ENCODE assay signal across 26 cellular contexts in the genomic region with DNA sequence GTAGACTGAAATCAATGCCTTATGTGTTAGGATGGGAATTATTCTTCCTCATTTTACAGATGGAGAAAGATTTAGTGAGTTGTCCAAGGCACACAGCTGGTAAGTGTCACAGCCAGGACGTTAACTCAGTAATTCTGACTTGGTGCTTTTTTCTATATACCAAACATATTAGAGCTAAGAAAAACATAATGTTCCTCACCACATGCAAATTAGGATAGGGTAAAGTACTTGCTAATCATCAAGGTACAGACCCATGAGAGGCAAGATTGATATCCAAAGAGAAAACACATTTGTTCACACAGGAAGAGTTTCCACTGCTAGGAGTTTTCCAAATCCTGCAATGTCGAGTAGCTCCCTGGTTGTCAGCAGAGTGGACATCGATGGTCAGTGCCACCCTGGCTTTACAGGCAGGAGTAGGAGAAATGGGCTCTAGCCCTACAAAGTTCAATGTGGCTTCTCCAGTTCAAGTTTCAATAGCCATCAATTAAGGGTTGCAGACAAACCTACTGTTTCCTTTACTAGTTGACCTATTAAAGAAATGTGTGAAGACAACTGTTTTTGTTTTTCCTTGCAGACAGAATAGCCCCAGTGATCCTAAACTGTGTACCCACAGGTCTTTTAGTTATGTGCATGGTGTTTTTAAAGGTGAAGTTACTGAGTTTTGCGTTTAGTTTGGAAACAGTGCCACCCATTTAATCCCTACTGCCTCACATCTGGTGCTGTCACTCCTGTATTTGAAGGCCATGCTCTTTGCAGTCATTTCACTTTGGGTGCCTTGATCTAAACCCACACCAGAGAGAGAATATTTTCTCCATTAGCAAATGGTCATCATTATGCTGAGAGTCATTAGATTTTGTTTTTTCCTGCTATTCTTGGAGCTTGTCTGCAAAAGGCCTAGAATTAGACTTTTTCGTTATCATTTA.
DNase-seq lines count a peak whose midpoint lies in the region; ATAC-seq and TF ChIP-seq lines count a peak whose summit lies in the region.
"Had no signal": no experiment of that assay in that cellular context is flagged by ENCODE, and none has a peak within 500 bp of the region (broad histone marks: within the 10 kb centered on the region; RNA-seq: fewer than 3 reads in every experiment).

No MANE protein-coding gene starts in this region.

- no peak for DNase-seq in esophagus squamous epithelium (lab: John Stamatoyannopoulos, UW)
- no peak for DNase-seq in SW480 (ENCODE audit: low spot score)
- no peak for DNase-seq in hypothalamus (lab: John Stamatoyannopoulos, UW)
- no peak for DNase-seq in amniotic stem cell (lab: John Stamatoyannopoulos, UW)
- DNase-seq: activated CD4-positive, alpha-beta T cell treated with anti-CD3 and anti-CD28 coated beads, Interleukin-2, amount 10 ng/mL, durations not matched to agents 24 days and 14 days; activated CD8-positive, alpha-beta memory T cell treated with anti-CD3 and anti-CD28 coated beads, Interleukin-2, amount 10 ng/mL, durations not matched to agents 7 days and 5 days; aorta; BE2C; caudate nucleus; dermis blood vessel endothelial cell; DMS79; KG1; NCI-H1436 treated with DMSO at 0.1 percent for 48 hours; NCI-H524 treated with DMSO at 0.1 percent for 48 hours; occipital lobe; retina; stimulated activated CD4-positive, alpha-beta T cell treated with anti-CD3 and anti-CD28 coated beads, Interleukin-12 subunit alpha, Interleukin-12 subunit beta, amount 100 ng/mL, for 4 hours; stimulated activated naive CD8-positive, alpha-beta T cell treated with anti-CD3 and anti-CD28 coated beads, Interleukin-15, amount 100 ng/mL, for 72 hours; T-helper 2 cell; transverse colon had no signal

- H3K4me3 ChIP-seq in esophagus squamous epithelium: no peak overlapping the region
- H3K4me3 ChIP-seq: SK-N-MC, transverse colon had no signal

- peaks cover 0 to 4% (median 0%) of the 10 kb centered on the region in 4 donors for H3K27me3 ChIP-seq in esophagus squamous epithelium
- H3K27me3 ChIP-seq: BE2C, transverse colon had no signal

- TF ChIP-seq CTCF in esophagus squamous epithelium (IDR thresholded peaks at IDR 0.05): no peak

- no peaks in the 10 kb centered on the region for H3K36me3 ChIP-seq in esophagus squamous epithelium
- H3K36me3 ChIP-seq: BE2C, transverse colon had no signal

- ATAC-seq in GM18511 (IDR thresholded peaks at IDR 0.05; ENCODE audit: unreplicated experiment) (peak; percentile 85), GM19452 (IDR thresholded peaks at IDR 0.05; ENCODE audit: unreplicated experiment) (peak; percentile 84), HG02943 (IDR thresholded peaks at IDR 0.05; ENCODE audit: low read depth, unreplicated experiment) (peak; percentile 76), HG03432 (IDR thresholded peaks at IDR 0.05; ENCODE audit: unreplicated experiment) (peak; percentile 76)
- ATAC-seq: activated CD8-positive, alpha-beta memory T cell treated with anti-CD3 and anti-CD28 coated beads, Interleukin-2, amount 10 ng/mL, durations not matched to agents 7 days and 5 days; HCT116; stimulated activated naive CD8-positive, alpha-beta T cell treated with anti-CD3 and anti-CD28 coated beads, Interleukin-15, amount 100 ng/mL, for 72 hours had no signal

- no peaks in the 10 kb centered on the region for H3K4me1 ChIP-seq in esophagus squamous epithelium
- H3K4me1 ChIP-seq: BE2C, transverse colon had no signal

- no peaks in the 10 kb centered on the region for H3K9me3 ChIP-seq in esophagus squamous epithelium
- H3K9me3 ChIP-seq: BE2C, transverse colon had no signal

- H3K27ac ChIP-seq in esophagus squamous epithelium: no peak overlapping the region
- H3K27ac ChIP-seq: SK-N-MC, transverse colon had no signal

- WGBS in esophagus squamous epithelium, 2 donors: 45 to 65% methylated on average over 5 of the region's 5 CpGs

- intact Hi-C loops in esophagus squamous epithelium (cut with DNase I): no loop called here

- TF ChIP-seq POLR2A in esophagus squamous epithelium (IDR thresholded peaks at IDR 0.05): no peak
